ENCODE assay signal across 8 cellular contexts in the genomic region with DNA sequence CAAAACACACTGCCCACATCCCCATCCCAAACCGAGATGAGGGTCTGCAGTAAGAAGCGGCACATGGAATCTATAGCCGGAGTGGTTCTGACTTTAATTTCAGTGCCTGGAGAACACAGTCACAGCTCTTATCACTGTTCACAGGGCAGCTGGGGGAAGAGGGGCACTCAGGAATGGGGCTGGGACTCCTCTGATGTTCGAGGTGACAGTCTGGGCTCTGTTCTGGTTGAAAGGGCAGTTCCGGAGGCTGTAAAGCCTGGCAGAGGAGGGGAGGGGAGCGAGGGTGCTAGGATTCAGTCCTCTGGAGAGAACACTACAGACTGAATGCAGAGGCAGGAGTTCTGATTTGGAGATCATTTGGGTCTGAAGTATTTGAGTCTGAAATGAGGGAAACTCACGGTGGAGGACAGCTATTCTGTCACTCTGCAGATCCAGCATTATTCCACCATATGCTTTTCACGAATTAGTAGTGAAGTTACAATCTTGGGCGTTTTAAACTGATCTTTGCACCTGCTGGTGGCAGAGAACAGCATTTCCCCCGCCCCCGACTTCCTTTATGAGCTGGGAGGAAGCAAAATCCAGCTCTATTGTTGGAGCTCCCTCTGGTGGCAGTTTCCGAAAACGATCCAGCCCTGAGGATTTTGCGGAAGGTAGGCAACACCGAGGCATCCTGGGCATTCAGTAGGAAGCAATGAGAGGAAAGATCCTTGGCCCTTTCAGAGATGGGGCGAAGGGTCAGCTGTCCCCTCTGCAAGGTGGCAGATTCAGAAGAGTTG. TPM values are rescaled to one million over a fixed set of nuclear protein-coding genes. Genes with fewer than 3 reads are reported as not detected.
DNase-seq lines count a peak whose midpoint lies in the region; ATAC-seq and TF ChIP-seq lines count a peak whose summit lies in the region.

No MANE protein-coding gene starts in this region.

- peak overlapping the region; percentile 28 to 74 for H3K27ac Mint-ChIP-seq in T-cell

- H3K9me3 ChIP-seq in hepatocyte (ENCODE audit: low read depth): no peaks in the 10 kb centered on the region

- DNase-seq in NB4 (ENCODE audit: low read depth): peak; percentile 80
- peak; percentile 65 to 87 (median 77) for DNase-seq in T-cell
- peak in 54 of 56 donors; percentile 29 to 90 (median 63) for DNase-seq in amygdala (lab: John Stamatoyannopoulos, UW)
- DNase-seq in hepatocyte (ENCODE audit: low spot score): peak; percentile 91
- peak; percentile 95 for DNase-seq in retina

- peaks cover 35 to 42% of the 10 kb centered on the region in 2 donors for H3K27me3 Mint-ChIP-seq in T-cell

- no peaks in the 10 kb centered on the region for H3K36me3 Mint-ChIP-seq in T-cell

- no peaks in the 10 kb centered on the region for H3K36me3 ChIP-seq in hepatocyte (replicated peaks; ENCODE audit: insufficient read depth, low read depth)

- TF ChIP-seq POLR2A in NB4 (IDR thresholded peaks at IDR 0.05; ENCODE audit: extremely low read depth, insufficient read length): no peak

- peak; percentile 85 for TF ChIP-seq CTCF in GM12872 (IDR thresholded peaks at IDR 0.05; ENCODE audit: insufficient read depth, low read depth, low read length)
- TF ChIP-seq CTCF in NB4 (IDR thresholded peaks at IDR 0.05; ENCODE audit: low read depth, low read length): peak; percentile 87
- peak; percentile 96 for TF ChIP-seq CTCF in hepatocyte (IDR thresholded peaks at IDR 0.05; ENCODE audit: poor library complexity)

- no peaks in the 10 kb centered on the region for H3K9me3 Mint-ChIP-seq in T-cell

- H3K9me2 ChIP-seq in hepatocyte (replicated peaks; ENCODE audit: insufficient read depth): no peaks in the 10 kb centered on the region

- peak overlapping the region; percentile 27 for H2AFZ ChIP-seq in hepatocyte

- 12% methylated on average over 16 of the region's 16 CpGs for WGBS in hepatocyte (ENCODE audit: low lambda C conversion rate, missing lambda C conversion rate)

- CTCF ChIA-PET in T-cell (lab: Charles Lee): interaction anchor here (0.6 to 3.1 kb wide), 40 partner anchors 8 to 1580 kb away, joined by 3 to 108 read pairs (median 4); a partner anchor contains a TSS

- no peaks in the 10 kb centered on the region for H3K4me1 ChIP-seq in hepatocyte (ENCODE audit: insufficient read depth)

- H3K27me3 ChIP-seq in hepatocyte: peaks cover 43% of the 10 kb centered on the region

- no peaks in the 10 kb centered on the region for H4K20me1 ChIP-seq in hepatocyte (ENCODE audit: insufficient read depth, poor library complexity, severe bottlenecking)

- peak overlapping the region; percentile 3 for H3K27ac ChIP-seq in hepatocyte

- peak overlapping the region; percentile 84 to 89 (median 88) for H3K4me3 Mint-ChIP-seq in T-cell

- ATAC-seq in HG02588 (IDR thresholded peaks at IDR 0.05; ENCODE audit: unreplicated experiment) (peak; percentile 75), T-cell (replicated peaks in 1 of 4) (peak; percentile 82 to 89 (median 87)), GM18520 (IDR thresholded peaks at IDR 0.05; ENCODE audit: unreplicated experiment) (no peak)

- H3K79me2 ChIP-seq in hepatocyte: no peaks in the 10 kb centered on the region

- H3K4me1 Mint-ChIP-seq in T-cell: peaks cover 15 to 18% (median 17%) of the 10 kb centered on the region in 3 donors

- H3K4me3 ChIP-seq in NB4 (ENCODE audit: low read depth, low read length) (no peak overlapping the region), hepatocyte (peak overlapping the region; percentile 14)

- peak overlapping the region; percentile 88 for H3K4me2 ChIP-seq in hepatocyte

- POLR2A ChIA-PET in T-cell (lab: Charles Lee): interaction anchor here (0.6 to 0.7 kb wide), 4 partner anchors 45 to 725 kb away, joined by 3 to 5 read pairs (median 3); no protein-coding TSS in a partner anchor

RNA-seq across cellular contexts. Expression of a gene that starts 22.7 kb away (rescaled TPM):
- not detected for total RNA-seq in T-cell
- not detected in 2 replicates for total RNA-seq in hepatocyte
- not detected in 2 replicates for polyA plus RNA-seq in hepatocyte

RNA-seq across cellular contexts. Expression of a gene that starts 36.6 kb away (rescaled TPM):
- total RNA-seq in T-cell (not detected), hepatocyte (not detected in 2 replicates)
- polyA plus RNA-seq in hepatocyte: not detected in 2 replicates
